In genomic region chr11:64186205-64187165, GRCh38 we compare ENCODE assay signal across 1 cellular context.
A peak's percentile ranks its signal among the peaks of the same experiment; 100 is the strongest.
TF ChIP-seq lines count a peak whose summit lies in the region.

No MANE protein-coding gene starts in this region.

TF ChIP-seq in K562, 482 proteins besides CTCF, POLR2A, EP300 and RAD21 (continued from another document and continues in another):
- TF ChIP-seq, protein P1, sequence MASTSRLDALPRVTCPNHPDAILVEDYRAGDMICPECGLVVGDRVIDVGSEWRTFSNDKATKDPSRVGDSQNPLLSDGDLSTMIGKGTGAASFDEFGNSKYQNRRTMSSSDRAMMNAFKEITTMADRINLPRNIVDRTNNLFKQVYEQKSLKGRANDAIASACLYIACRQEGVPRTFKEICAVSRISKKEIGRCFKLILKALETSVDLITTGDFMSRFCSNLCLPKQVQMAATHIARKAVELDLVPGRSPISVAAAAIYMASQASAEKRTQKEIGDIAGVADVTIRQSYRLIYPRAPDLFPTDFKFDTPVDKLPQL (IDR thresholded peaks at IDR 0.05; ENCODE audit: extremely low read depth, insufficient read length): no peak
- TF ChIP-seq TEAD1 (CRISPR knock-in tag; IDR thresholded peaks at IDR 0.05) (no peak), TSC22D4 (tag; IDR thresholded peaks at IDR 0.05) (no peak), NR1H2 (CRISPR knock-in tag; IDR thresholded peaks at IDR 0.05) (no peak), KDM5B (IDR thresholded peaks at IDR 0.05; ENCODE audit: insufficient replicate concordance, low read depth, low read length) (no peak), U2AF1 (optimal IDR thresholded peaks at IDR 0.05; ENCODE audit: low read depth, low read length) (no peak), SNRNP70 (optimal IDR thresholded peaks at IDR 0.05; ENCODE audit: low read depth, low read length) (no peak), YY1 (IDR thresholded peaks at IDR 0.05; ENCODE audit: borderline replicate concordance in 1 of 3, control insufficient read depth in 1 of 3, extremely low read depth in 1 of 3, insufficient read depth in 3 of 3, insufficient read length in 1 of 3, insufficient replicate concordance in 2 of 3, low read depth in 1 of 3, low read length in 2 of 3) (peak in 2 of 3 experiments; percentile 39 to 51), ZNF589 (CRISPR knock-in tag; IDR thresholded peaks at IDR 0.05; ENCODE audit: low read depth) (no peak), ERF (CRISPR knock-in tag; IDR thresholded peaks at IDR 0.05) (no peak), PCBP1 (IDR thresholded peaks at IDR 0.05; ENCODE audit: low read depth, low read length, poor library complexity, severe bottlenecking) (peak; percentile 26), NBN (IDR thresholded peaks at IDR 0.05; ENCODE audit: low read depth) (no peak), RBM15 (IDR thresholded peaks at IDR 0.05; ENCODE audit: insufficient read depth, low read length) (no peak), TOE1 (IDR thresholded peaks at IDR 0.05; ENCODE audit: borderline replicate concordance) (0 out of 2 replicates have a peak, but pooled peaks have one; percentile 6), TOE1 (CRISPR knock-in tag; IDR thresholded peaks at IDR 0.05; ENCODE audit: borderline replicate concordance, low read depth) (no peak), ZNF778 (CRISPR knock-in tag; IDR thresholded peaks at IDR 0.05) (no peak), SETDB1 (IDR thresholded peaks at IDR 0.05; ENCODE audit: low read length) (no peak), PBX2 (CRISPR knock-in tag; IDR thresholded peaks at IDR 0.05; ENCODE audit: low read depth) (no peak), PBX2 (tag; conservative IDR thresholded peaks at IDR 0.05; ENCODE audit: low read depth) (no peak), MYC (IDR thresholded peaks at IDR 0.05; ENCODE audit: low read depth, low read length) (peak; percentile 87; the same call in 1 of the 2 replicates), MYC (CRISPR knock-in tag; IDR thresholded peaks at IDR 0.05; ENCODE audit: borderline replicate concordance, low read depth) (no peak), WHSC1 (IDR thresholded peaks at IDR 0.05; ENCODE audit: low read length) (no peak), ZNF77 (CRISPR knock-in tag; IDR thresholded peaks at IDR 0.05) (no peak), SMC3 (conservative IDR thresholded peaks at IDR 0.05; ENCODE audit: insufficient read depth, low read depth, low read length) (no peak), SUPT5H (IDR thresholded peaks at IDR 0.05) (no peak; the same call in none of the 2 replicates), HLTF (IDR thresholded peaks at IDR 0.05) (no peak), COPS2 (conservative IDR thresholded peaks at IDR 0.05) (no peak), RNF2 (IDR thresholded peaks at IDR 0.05) (no peak), MBD1 (CRISPR knock-in tag; IDR thresholded peaks at IDR 0.05) (no peak), TFAP4 (CRISPR knock-in tag; IDR thresholded peaks at IDR 0.05; ENCODE audit: borderline replicate concordance) (no peak), ELK1 (CRISPR knock-in tag; IDR thresholded peaks at IDR 0.05) (no peak)
- TF ChIP-seq, protein P2, sequence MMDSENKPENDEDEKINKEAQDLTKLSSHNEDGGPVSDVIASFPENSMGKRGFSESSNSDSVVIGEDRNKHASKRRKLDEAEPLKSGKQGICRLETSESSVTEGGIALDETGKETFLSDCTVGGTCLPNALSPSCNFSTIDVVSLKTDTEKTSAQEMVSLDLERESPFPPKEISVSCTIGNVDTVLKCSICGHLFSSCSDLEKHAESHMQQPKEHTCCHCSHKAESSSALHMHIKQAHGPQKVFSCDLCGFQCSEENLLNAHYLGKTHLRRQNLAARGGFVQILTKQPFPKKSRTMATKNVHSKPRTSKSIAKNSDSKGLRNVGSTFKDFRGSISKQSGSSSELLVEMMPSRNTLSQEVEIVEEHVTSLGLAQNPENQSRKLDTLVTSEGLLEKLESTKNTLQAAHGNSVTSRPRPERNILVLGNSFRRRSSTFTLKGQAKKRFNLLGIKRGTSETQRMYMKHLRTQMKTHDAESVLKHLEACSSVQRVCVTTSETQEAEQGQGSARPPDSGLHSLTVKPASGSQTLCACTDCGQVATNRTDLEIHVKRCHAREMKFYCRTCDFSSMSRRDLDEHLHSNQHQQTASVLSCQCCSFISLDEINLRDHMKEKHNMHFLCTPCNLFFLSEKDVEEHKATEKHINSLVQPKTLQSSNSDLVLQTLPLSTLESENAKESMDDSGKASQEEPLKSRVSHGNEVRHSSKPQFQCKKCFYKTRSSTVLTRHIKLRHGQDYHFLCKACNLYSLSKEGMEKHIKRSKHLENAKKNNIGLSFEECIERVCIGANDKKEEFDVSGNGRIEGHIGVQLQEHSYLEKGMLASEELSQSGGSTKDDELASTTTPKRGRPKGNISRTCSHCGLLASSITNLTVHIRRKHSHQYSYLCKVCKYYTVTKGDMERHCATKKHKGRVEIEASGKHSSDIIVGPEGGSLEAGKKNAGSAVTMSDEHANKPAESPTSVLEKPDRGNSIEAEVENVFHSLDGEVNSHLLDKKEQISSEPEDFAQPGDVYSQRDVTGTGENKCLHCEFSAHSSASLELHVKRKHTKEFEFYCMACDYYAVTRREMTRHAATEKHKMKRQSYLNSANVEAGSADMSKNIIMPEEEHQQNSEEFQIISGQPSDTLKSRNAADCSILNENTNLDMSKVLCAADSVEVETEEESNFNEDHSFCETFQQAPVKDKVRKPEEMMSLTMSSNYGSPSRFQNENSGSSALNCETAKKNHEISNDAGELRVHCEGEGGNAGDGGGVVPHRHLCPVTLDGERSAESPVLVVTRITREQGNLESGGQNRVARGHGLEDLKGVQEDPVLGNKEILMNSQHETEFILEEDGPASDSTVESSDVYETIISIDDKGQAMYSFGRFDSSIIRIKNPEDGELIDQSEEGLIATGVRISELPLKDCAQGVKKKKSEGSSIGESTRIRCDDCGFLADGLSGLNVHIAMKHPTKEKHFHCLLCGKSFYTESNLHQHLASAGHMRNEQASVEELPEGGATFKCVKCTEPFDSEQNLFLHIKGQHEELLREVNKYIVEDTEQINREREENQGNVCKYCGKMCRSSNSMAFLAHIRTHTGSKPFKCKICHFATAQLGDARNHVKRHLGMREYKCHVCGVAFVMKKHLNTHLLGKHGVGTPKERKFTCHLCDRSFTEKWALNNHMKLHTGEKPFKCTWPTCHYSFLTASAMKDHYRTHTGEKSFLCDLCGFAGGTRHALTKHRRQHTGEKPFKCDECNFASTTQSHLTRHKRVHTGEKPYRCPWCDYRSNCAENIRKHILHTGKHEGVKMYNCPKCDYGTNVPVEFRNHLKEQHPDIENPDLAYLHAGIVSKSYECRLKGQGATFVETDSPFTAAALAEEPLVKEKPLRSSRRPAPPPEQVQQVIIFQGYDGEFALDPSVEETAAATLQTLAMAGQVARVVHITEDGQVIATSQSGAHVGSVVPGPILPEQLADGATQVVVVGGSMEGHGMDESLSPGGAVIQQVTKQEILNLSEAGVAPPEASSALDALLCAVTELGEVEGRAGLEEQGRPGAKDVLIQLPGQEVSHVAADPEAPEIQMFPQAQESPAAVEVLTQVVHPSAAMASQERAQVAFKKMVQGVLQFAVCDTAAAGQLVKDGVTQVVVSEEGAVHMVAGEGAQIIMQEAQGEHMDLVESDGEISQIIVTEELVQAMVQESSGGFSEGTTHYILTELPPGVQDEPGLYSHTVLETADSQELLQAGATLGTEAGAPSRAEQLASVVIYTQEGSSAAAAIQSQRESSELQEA (IDR thresholded peaks at IDR 0.05; ENCODE audit: low read depth): no peak
- TF ChIP-seq, protein P3, sequence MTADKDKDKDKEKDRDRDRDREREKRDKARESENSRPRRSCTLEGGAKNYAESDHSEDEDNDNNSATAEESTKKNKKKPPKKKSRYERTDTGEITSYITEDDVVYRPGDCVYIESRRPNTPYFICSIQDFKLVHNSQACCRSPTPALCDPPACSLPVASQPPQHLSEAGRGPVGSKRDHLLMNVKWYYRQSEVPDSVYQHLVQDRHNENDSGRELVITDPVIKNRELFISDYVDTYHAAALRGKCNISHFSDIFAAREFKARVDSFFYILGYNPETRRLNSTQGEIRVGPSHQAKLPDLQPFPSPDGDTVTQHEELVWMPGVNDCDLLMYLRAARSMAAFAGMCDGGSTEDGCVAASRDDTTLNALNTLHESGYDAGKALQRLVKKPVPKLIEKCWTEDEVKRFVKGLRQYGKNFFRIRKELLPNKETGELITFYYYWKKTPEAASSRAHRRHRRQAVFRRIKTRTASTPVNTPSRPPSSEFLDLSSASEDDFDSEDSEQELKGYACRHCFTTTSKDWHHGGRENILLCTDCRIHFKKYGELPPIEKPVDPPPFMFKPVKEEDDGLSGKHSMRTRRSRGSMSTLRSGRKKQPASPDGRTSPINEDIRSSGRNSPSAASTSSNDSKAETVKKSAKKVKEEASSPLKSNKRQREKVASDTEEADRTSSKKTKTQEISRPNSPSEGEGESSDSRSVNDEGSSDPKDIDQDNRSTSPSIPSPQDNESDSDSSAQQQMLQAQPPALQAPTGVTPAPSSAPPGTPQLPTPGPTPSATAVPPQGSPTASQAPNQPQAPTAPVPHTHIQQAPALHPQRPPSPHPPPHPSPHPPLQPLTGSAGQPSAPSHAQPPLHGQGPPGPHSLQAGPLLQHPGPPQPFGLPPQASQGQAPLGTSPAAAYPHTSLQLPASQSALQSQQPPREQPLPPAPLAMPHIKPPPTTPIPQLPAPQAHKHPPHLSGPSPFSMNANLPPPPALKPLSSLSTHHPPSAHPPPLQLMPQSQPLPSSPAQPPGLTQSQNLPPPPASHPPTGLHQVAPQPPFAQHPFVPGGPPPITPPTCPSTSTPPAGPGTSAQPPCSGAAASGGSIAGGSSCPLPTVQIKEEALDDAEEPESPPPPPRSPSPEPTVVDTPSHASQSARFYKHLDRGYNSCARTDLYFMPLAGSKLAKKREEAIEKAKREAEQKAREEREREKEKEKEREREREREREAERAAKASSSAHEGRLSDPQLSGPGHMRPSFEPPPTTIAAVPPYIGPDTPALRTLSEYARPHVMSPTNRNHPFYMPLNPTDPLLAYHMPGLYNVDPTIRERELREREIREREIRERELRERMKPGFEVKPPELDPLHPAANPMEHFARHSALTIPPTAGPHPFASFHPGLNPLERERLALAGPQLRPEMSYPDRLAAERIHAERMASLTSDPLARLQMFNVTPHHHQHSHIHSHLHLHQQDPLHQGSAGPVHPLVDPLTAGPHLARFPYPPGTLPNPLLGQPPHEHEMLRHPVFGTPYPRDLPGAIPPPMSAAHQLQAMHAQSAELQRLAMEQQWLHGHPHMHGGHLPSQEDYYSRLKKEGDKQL (CRISPR knock-in tag; IDR thresholded peaks at IDR 0.05; ENCODE audit: borderline replicate concordance): no peak
- TF ChIP-seq, protein P4, sequence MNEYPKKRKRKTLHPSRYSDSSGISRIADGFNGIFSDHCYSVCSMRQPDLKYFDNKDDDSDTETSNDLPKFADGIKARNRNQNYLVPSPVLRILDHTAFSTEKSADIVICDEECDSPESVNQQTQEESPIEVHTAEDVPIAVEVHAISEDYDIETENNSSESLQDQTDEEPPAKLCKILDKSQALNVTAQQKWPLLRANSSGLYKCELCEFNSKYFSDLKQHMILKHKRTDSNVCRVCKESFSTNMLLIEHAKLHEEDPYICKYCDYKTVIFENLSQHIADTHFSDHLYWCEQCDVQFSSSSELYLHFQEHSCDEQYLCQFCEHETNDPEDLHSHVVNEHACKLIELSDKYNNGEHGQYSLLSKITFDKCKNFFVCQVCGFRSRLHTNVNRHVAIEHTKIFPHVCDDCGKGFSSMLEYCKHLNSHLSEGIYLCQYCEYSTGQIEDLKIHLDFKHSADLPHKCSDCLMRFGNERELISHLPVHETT (CRISPR knock-in tag; conservative IDR thresholded peaks at IDR 0.05 in 1 of 2, IDR thresholded peaks at IDR 0.05 in 1 of 2): peak in 1 of 2 experiments; percentile 91; a peak in 2 of 4 replicates
- TF ChIP-seq, protein P5, sequence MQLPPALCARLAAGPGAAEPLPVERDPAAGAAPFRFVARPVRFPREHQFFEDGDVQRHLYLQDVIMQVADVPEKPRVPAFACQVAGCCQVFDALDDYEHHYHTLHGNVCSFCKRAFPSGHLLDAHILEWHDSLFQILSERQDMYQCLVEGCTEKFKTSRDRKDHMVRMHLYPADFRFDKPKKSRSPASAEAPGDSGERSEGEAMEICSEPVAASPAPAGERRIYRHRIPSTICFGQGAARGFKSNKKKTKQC (CRISPR knock-in tag; IDR thresholded peaks at IDR 0.05): no peak; the same call in 1 of the 2 replicates
